9 cellular contexts compared by ENCODE assay signal in the genomic region with DNA sequence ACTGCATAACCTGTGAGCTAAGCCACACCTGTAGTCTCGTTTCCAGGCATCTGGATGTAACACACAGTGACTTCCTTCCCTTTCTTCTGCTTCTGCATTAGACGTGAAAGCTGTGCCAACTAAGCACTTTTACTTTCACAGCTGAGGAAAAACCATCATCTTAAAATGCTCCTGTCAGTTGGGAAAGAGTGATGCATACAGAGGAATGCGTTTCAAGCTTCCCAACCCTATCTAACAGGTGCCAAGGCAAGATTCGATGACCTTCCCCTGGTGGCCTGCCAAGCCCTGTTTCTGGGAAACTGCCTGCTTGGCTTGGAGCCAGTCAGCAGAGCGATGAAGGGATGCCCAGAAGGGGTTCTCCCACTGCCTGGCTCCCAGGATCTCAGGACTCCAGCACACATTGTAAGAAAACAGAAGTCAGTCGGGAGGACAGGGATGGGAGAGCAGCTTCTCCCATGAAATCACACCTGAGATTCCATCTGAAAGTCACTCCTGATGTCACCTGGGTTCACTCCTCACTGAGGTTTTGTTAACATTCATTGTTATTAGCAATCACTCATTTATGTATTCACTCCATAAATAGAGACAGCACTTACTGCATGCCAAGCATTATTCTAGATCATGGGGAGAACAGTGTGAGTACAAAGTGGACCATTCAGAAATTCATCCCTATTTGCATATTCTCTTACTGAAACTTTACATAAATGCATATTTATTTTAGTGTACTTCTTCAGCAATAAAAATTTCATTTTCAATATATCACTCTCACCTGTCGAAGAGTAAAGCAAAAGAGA.
DNase-seq lines count a peak whose midpoint lies in the region; ATAC-seq and TF ChIP-seq lines count a peak whose summit lies in the region.
"Had no signal": no experiment of that assay in that cellular context is flagged by ENCODE, and none has a peak within 500 bp of the region (broad histone marks: within the 10 kb centered on the region; RNA-seq: fewer than 3 reads in every experiment).

No MANE protein-coding gene starts in this region.

- H3K4me3 Mint-ChIP-seq in stimulated activated memory B cell treated with anti-CD40 and anti-IgM and Interleukin-4, amounts not matched to agents 10 μg/mL and 1 μg/mL and 100 μg/mL, for 72 hours = no peak overlapping the region
- H3K4me3 Mint-ChIP-seq in activated T-cell treated with anti-CD3 and anti-CD28 coated beads, Interleukin-2, amount 50 U/mL, for 24 hours = no peak overlapping the region
- H3K4me3 Mint-ChIP-seq: effector memory CD8-positive, alpha-beta T cell had no signal

- H3K9me3 Mint-ChIP-seq in stimulated activated memory B cell treated with anti-CD40 and anti-IgM and Interleukin-4, amounts not matched to agents 10 μg/mL and 1 μg/mL and 100 μg/mL, for 72 hours = no peaks in the 10 kb centered on the region
- H3K9me3 Mint-ChIP-seq in activated T-cell treated with anti-CD3 and anti-CD28 coated beads, Interleukin-2, amount 50 U/mL, for 24 hours = no peaks in the 10 kb centered on the region
- H3K9me3 Mint-ChIP-seq: effector memory CD8-positive, alpha-beta T cell had no signal

- H3K27me3 Mint-ChIP-seq in stimulated activated memory B cell treated with anti-CD40 and anti-IgM and Interleukin-4, amounts not matched to agents 10 μg/mL and 1 μg/mL and 100 μg/mL, for 72 hours = peaks cover 8% of the 10 kb centered on the region
- peaks cover 17% of the 10 kb centered on the region for H3K27me3 Mint-ChIP-seq in activated T-cell treated with anti-CD3 and anti-CD28 coated beads, Interleukin-2, amount 50 U/mL, for 24 hours

- H3K36me3 ChIP-seq in ascending aorta = peaks cover 0 to 9% of the 10 kb centered on the region in 2 donors

- H3K36me3 Mint-ChIP-seq in stimulated activated memory B cell treated with anti-CD40 and anti-IgM and Interleukin-4, amounts not matched to agents 10 μg/mL and 1 μg/mL and 100 μg/mL, for 72 hours = no peaks in the 10 kb centered on the region
- no peaks in the 10 kb centered on the region for H3K36me3 Mint-ChIP-seq in activated T-cell treated with anti-CD3 and anti-CD28 coated beads, Interleukin-2, amount 50 U/mL, for 24 hours (ENCODE audit: low read depth)

- H3K4me1 ChIP-seq in ascending aorta = peaks cover 0 to 23% of the 10 kb centered on the region in 2 donors

- no peak for TF ChIP-seq CTCF in ascending aorta (IDR thresholded peaks at IDR 0.05)

- H3K4me1 Mint-ChIP-seq in stimulated activated memory B cell treated with anti-CD40 and anti-IgM and Interleukin-4, amounts not matched to agents 10 μg/mL and 1 μg/mL and 100 μg/mL, for 72 hours = no peaks in the 10 kb centered on the region
- H3K4me1 Mint-ChIP-seq in activated T-cell treated with anti-CD3 and anti-CD28 coated beads, Interleukin-2, amount 50 U/mL, for 24 hours (ENCODE audit: low read depth) = no peaks in the 10 kb centered on the region

- peak overlapping the region; percentile 29 to 63 for H3K27ac ChIP-seq in ascending aorta

- peak; percentile 39 for ATAC-seq in stimulated activated memory B cell treated with anti-CD40 and anti-IgM and Interleukin-4, amounts not matched to agents 10 μg/mL and 1 μg/mL and 100 μg/mL, for 72 hours
- ATAC-seq in HG02759 (IDR thresholded peaks at IDR 0.05; ENCODE audit: unreplicated experiment) (no peak), GM19455 (IDR thresholded peaks at IDR 0.05; ENCODE audit: unreplicated experiment) (no peak)
- ATAC-seq: effector memory CD8-positive, alpha-beta T cell had no signal

- DNase-seq in LHCN-M2 (ENCODE audit: low read depth) (peak; percentile 85), ascending aorta (ENCODE audit: low spot score in 2 of 2) (peak in 1 of 2 donors; percentile 74), hepatic stellate cell (ENCODE audit: low spot score) (peak; percentile 4)
- DNase-seq in activated T-cell treated with anti-CD3 and anti-CD28 coated beads, Interleukin-2, amount 50 U/mL, for 24 hours = no peak
- DNase-seq in activated CD4-positive, alpha-beta T cell treated with anti-CD3 and anti-CD28 coated beads for 4 hours = no peak
- DNase-seq: effector memory CD8-positive, alpha-beta T cell had no signal

- no peak overlapping the region for H3K27ac Mint-ChIP-seq in stimulated activated memory B cell treated with anti-CD40 and anti-IgM and Interleukin-4, amounts not matched to agents 10 μg/mL and 1 μg/mL and 100 μg/mL, for 72 hours
- no peak overlapping the region for H3K27ac Mint-ChIP-seq in activated T-cell treated with anti-CD3 and anti-CD28 coated beads, Interleukin-2, amount 50 U/mL, for 24 hours
- H3K27ac Mint-ChIP-seq: effector memory CD8-positive, alpha-beta T cell had no signal

- intact Hi-C loops in ascending aorta (cut with DNase I) = loop anchor here (5.0 kb wide), 2 partner anchors 67 to 112 kb away; no protein-coding TSS in a partner anchor

- H3K4me3 ChIP-seq in ascending aorta = peak overlapping the region in 1 of 2 donors; percentile 11

- H3K27me3 ChIP-seq in ascending aorta = no peaks in the 10 kb centered on the region

- H3K9me3 ChIP-seq in ascending aorta = no peaks in the 10 kb centered on the region

Comparison
In these comparisons a context has a peak if more than half of its experiments do, and no peak if none do; other contexts are left out.
1. DNase-seq: peak in LHCN-M2 (single experiment) and hepatic stellate cell (single experiment); none in activated T-cell treated with anti-CD3 and anti-CD28 coated beads, Interleukin-2, amount 50 U/mL, for 24 hours (single experiment) and activated CD4-positive, alpha-beta T cell treated with anti-CD3 and anti-CD28 coated beads for 4 hours (0 of 2).